ENCODE assay signal across 8 cellular contexts in genomic region chr11:33039274-33040126, GRCh38. TPM values are rescaled to one million over a fixed set of nuclear protein-coding genes. Genes with fewer than 3 reads are reported as not detected.
DNase-seq lines count a peak whose midpoint lies in the region; ATAC-seq and TF ChIP-seq lines count a peak whose summit lies in the region.

TSS of gene TCP11L1 (plus strand) at chr11:33039572. CDS start at chr11:33043774, 4,202 bp downstream.

- no peaks in the 10 kb centered on the region for H4K20me1 ChIP-seq in OCI-LY3 (ENCODE audit: insufficient read depth, low read length)

- H3K27me3 ChIP-seq in HUES48 (ENCODE audit: control insufficient read depth, insufficient read depth, low read length) (no peaks in the 10 kb centered on the region), OCI-LY3 (ENCODE audit: low read depth, low read length) (no peaks in the 10 kb centered on the region; the same call in 1 of the 2 replicates), mononuclear cell (ENCODE audit: insufficient read depth, low read length) (no peaks in the 10 kb centered on the region)

- H3K4me2 ChIP-seq in OCI-LY3 (ENCODE audit: low read length) = peak within 1 kb of the TSS; percentile 93

- peak within 1 kb of the TSS; percentile 90 for H2AFZ ChIP-seq in OCI-LY3 (ENCODE audit: low read depth, low read length)

- ATAC-seq in GM21447 (IDR thresholded peaks at IDR 0.05; ENCODE audit: unreplicated experiment) = peak; percentile 68

- H3K9me3 ChIP-seq in HUES48 (ENCODE audit: control insufficient read depth, insufficient read depth, low read length) (no peaks in the 10 kb centered on the region), OCI-LY3 (ENCODE audit: insufficient read depth, low read length) (no peaks in the 10 kb centered on the region), mononuclear cell (ENCODE audit: low read depth, low read length) (no peaks in the 10 kb centered on the region)

- H3K27ac ChIP-seq in HUES48 (ENCODE audit: low read depth, low read length) = peak within 1 kb of the TSS; percentile 98
- H3K27ac ChIP-seq in OCI-LY3 (ENCODE audit: low read length) = peak within 1 kb of the TSS; percentile 78
- H3K27ac ChIP-seq in epithelial cell of prostate = peak within 1 kb of the TSS; percentile 96

- peak within 1 kb of the TSS; percentile 99 for H3K4me3 ChIP-seq in HUES48 (ENCODE audit: low read depth, low read length)
- H3K4me3 ChIP-seq in OCI-LY3 (ENCODE audit: low read length) = peak within 1 kb of the TSS; percentile 88
- H3K4me3 ChIP-seq in mononuclear cell (ENCODE audit: low read length) = peak within 1 kb of the TSS; percentile 96

- no peaks in the 10 kb centered on the region; the same call in 1 of the 2 replicates for H3K79me2 ChIP-seq in OCI-LY3 (ENCODE audit: low read length)

- peak within 1 kb of the TSS; percentile 99 for H3K9ac ChIP-seq in HUES48 (ENCODE audit: low read depth, low read length)
- H3K9ac ChIP-seq in OCI-LY3 (ENCODE audit: low read length) = peak within 1 kb of the TSS; percentile 88

- peaks cover 11% of the 10 kb centered on the region for H3K4me1 ChIP-seq in HUES48 (ENCODE audit: control insufficient read depth, insufficient read depth, low read length)
- peaks cover 11% of the 10 kb centered on the region for H3K4me1 ChIP-seq in OCI-LY3 (ENCODE audit: low read length)
- H3K4me1 ChIP-seq in mononuclear cell (ENCODE audit: insufficient read depth, low read length) = peaks cover 14% of the 10 kb centered on the region

- H3K36me3 ChIP-seq in HUES48 (ENCODE audit: control insufficient read depth, insufficient read depth, low read length) = peaks cover 10% of the 10 kb centered on the region
- peaks cover 8% of the 10 kb centered on the region for H3K36me3 ChIP-seq in OCI-LY3 (replicated peaks; ENCODE audit: low read depth, low read length)

- DNase-seq in DMS 273 (lab: John Stamatoyannopoulos, UW; ENCODE audit: unreplicated experiment) (peak; percentile 95), activated T-cell treated with anti-CD3 and anti-CD28 coated beads for 24 hours (ENCODE audit: low read depth) (peak; percentile 75), epithelial cell of prostate (ENCODE audit: low read depth, low spot score) (no peak)
- peak; percentile 47 for DNase-seq in stimulated activated CD8-positive, alpha-beta memory T cell treated with anti-CD3 and anti-CD28 coated beads, Interleukin-4, amount 100 ng/mL, for 24 hours (ENCODE audit: low read depth)

- TF ChIP-seq CTCF in OCI-LY3 (IDR thresholded peaks at IDR 0.05; ENCODE audit: low read depth, low read length) = no peak

RNA-seq across cellular contexts. Expression of gene TCP11L1, which starts in this region (rescaled TPM):
- total RNA-seq in mononuclear cell = 9.2 TPM
